ENCODE assay signal across 8 cellular contexts in genomic region chr19:38373907-38374331, GRCh38. TPM values are rescaled to one million over a fixed set of nuclear protein-coding genes. Genes with fewer than 3 reads are reported as not detected.
A peak's percentile ranks its signal among the peaks of the same experiment; 100 is the strongest.
DNase-seq lines count a peak whose midpoint lies in the region; ATAC-seq and TF ChIP-seq lines count a peak whose summit lies in the region.

No MANE protein-coding gene starts in this region.

- no peaks in the 10 kb centered on the region for H3K36me3 ChIP-seq in iPS DF 6.9 (ENCODE audit: control insufficient read depth, insufficient read depth, low read length)

- H3K9me3 Mint-ChIP-seq in activated CD8-positive, alpha-beta T cell treated with anti-CD3 and anti-CD28 coated beads for 36 hours, result no peaks in the 10 kb centered on the region

- DNase-seq in HCEC 1CT (peak; percentile 5), iPS DF 6.9 (ENCODE audit: low read depth, low spot score) (no peak), smooth muscle cell of the brain vasculature (ENCODE audit: low read depth, low spot score) (peak; percentile 26), medulla oblongata (ENCODE audit: extremely low spot score) (no peak), cerebellum (ENCODE audit: low spot score) (no peak)
- no peak for DNase-seq in activated CD8-positive, alpha-beta T cell treated with anti-CD3 and anti-CD28 coated beads for 36 hours

- peaks cover 1% of the 10 kb centered on the region for H3K27me3 Mint-ChIP-seq in activated CD8-positive, alpha-beta T cell treated with anti-CD3 and anti-CD28 coated beads for 36 hours

- no peaks in the 10 kb centered on the region for H3K9me3 ChIP-seq in iPS DF 6.9 (ENCODE audit: control insufficient read depth, insufficient read depth, low read length)

- H3K4me3 Mint-ChIP-seq in activated CD8-positive, alpha-beta T cell treated with anti-CD3 and anti-CD28 coated beads for 36 hours, result peak overlapping the region; percentile 100

- no peak overlapping the region for H3K27ac ChIP-seq in iPS DF 6.9 (ENCODE audit: low read length)

- peaks cover 23% of the 10 kb centered on the region for H3K4me1 Mint-ChIP-seq in activated CD8-positive, alpha-beta T cell treated with anti-CD3 and anti-CD28 coated beads for 36 hours (ENCODE audit: low read depth)

- CTCF ChIA-PET in activated CD8-positive, alpha-beta T cell treated with anti-CD3 and anti-CD28 coated beads for 36 hours (lab: Charles Lee), result interaction anchor here (0.7 to 3.7 kb wide), 15 partner anchors 12 to 556 kb away, joined by 3 to 30 read pairs (median 5); partner anchors contain the start of genes CATSPERG, FAM98C, MRPS12 and SARS2

- H3K27ac Mint-ChIP-seq in activated CD8-positive, alpha-beta T cell treated with anti-CD3 and anti-CD28 coated beads for 36 hours, result peak overlapping the region; percentile 99

- no peak for ATAC-seq in activated CD8-positive, alpha-beta T cell treated with anti-CD3 and anti-CD28 coated beads for 36 hours
- no peak for ATAC-seq in GM21825 (IDR thresholded peaks at IDR 0.05; ENCODE audit: unreplicated experiment)
- ATAC-seq in GM19467 (IDR thresholded peaks at IDR 0.05; ENCODE audit: unreplicated experiment), result no peak

- POLR2A ChIA-PET in activated CD8-positive, alpha-beta T cell treated with anti-CD3 and anti-CD28 coated beads for 36 hours (lab: Charles Lee), result interaction anchor here (0.9 to 3.4 kb wide), 6 partner anchors 12 to 139 kb away, joined by 3 to 40 read pairs (median 8); partner anchors contain the start of genes CATSPERG, GGN and SPRED3

- no peak for TF ChIP-seq CTCF in activated CD8-positive, alpha-beta T cell treated with anti-CD3 and anti-CD28 coated beads for 36 hours (IDR thresholded peaks at IDR 0.05)

- H3K4me1 ChIP-seq in iPS DF 6.9 (ENCODE audit: control insufficient read depth, insufficient read depth, low read length), result 0 out of 2 replicates have a peak, but pooled peaks cover 4% of the 10 kb centered on the region

- peaks cover 21% of the 10 kb centered on the region for H3K36me3 Mint-ChIP-seq in activated CD8-positive, alpha-beta T cell treated with anti-CD3 and anti-CD28 coated beads for 36 hours (ENCODE audit: low read depth)

- H3K4me3 ChIP-seq in iPS DF 6.9 (ENCODE audit: low read length), result peak overlapping the region; percentile 14; the same call in 1 of the 2 replicates

- H3K27me3 ChIP-seq in iPS DF 6.9 (ENCODE audit: control insufficient read depth, insufficient read depth, low read length), result no peaks in the 10 kb centered on the region

- no CpG with 5 or more reads among the region's 6 CpGs for WGBS in iPS DF 6.9 (ENCODE audit: insufficient coverage, insufficient read length)

- intact Hi-C loops in activated CD8-positive, alpha-beta T cell treated with anti-CD3 and anti-CD28 coated beads for 36 hours (cut with micrococcal nuclease), result loop anchor here (5.0 kb wide), 1 partner anchor 37 kb away; the partner anchor contains the start of gene CATSPERG

RNA-seq across cellular contexts. Expression of gene PSMD8, which starts 0.5 kb away (rescaled TPM):
- total RNA-seq in activated CD8-positive, alpha-beta T cell treated with anti-CD3 and anti-CD28 coated beads for 36 hours, result 100 to 1,000 TPM; 178 to 191 TPM
- 99.2 TPM for total RNA-seq in cerebellum

RNA-seq across cellular contexts. Expression of gene GGN, which starts 13.9 kb away (rescaled TPM):
- not detected for total RNA-seq in activated CD8-positive, alpha-beta T cell treated with anti-CD3 and anti-CD28 coated beads for 36 hours
- total RNA-seq in cerebellum, result 0.54 TPM

RNA-seq across cellular contexts. Expression of gene SPRED3, which starts 14.6 kb away (rescaled TPM):
- 1 to 10 TPM in 1 of 2 experiments, under 1 TPM in 1; 0.69 to 1.5 TPM for total RNA-seq in activated CD8-positive, alpha-beta T cell treated with anti-CD3 and anti-CD28 coated beads for 36 hours
- 3.8 TPM for total RNA-seq in cerebellum

RNA-seq across cellular contexts. Expression of gene FAM98C, which starts 29.0 kb away (rescaled TPM):
- 10 to 100 TPM; 11.7 to 12.5 TPM for total RNA-seq in activated CD8-positive, alpha-beta T cell treated with anti-CD3 and anti-CD28 coated beads for 36 hours
- 12.8 TPM for total RNA-seq in cerebellum

RNA-seq across cellular contexts. Expression of gene CATSPERG, which starts 38.3 kb away (rescaled TPM):
- 1 to 10 TPM; 3.4 to 5.8 TPM for total RNA-seq in activated CD8-positive, alpha-beta T cell treated with anti-CD3 and anti-CD28 coated beads for 36 hours
- 27.9 TPM for total RNA-seq in cerebellum

Comparison
In these comparisons a context has a peak if more than half of its experiments do, and no peak if none do; other contexts are left out.
1. DNase-seq: peak in HCEC 1CT (single experiment) and smooth muscle cell of the brain vasculature (single experiment); none in activated CD8-positive, alpha-beta T cell treated with anti-CD3 and anti-CD28 coated beads for 36 hours (single experiment), iPS DF 6.9 (single experiment), medulla oblongata (single experiment) and cerebellum (single experiment).